ENCODE assay signal across 1 cellular context in the genomic region with DNA sequence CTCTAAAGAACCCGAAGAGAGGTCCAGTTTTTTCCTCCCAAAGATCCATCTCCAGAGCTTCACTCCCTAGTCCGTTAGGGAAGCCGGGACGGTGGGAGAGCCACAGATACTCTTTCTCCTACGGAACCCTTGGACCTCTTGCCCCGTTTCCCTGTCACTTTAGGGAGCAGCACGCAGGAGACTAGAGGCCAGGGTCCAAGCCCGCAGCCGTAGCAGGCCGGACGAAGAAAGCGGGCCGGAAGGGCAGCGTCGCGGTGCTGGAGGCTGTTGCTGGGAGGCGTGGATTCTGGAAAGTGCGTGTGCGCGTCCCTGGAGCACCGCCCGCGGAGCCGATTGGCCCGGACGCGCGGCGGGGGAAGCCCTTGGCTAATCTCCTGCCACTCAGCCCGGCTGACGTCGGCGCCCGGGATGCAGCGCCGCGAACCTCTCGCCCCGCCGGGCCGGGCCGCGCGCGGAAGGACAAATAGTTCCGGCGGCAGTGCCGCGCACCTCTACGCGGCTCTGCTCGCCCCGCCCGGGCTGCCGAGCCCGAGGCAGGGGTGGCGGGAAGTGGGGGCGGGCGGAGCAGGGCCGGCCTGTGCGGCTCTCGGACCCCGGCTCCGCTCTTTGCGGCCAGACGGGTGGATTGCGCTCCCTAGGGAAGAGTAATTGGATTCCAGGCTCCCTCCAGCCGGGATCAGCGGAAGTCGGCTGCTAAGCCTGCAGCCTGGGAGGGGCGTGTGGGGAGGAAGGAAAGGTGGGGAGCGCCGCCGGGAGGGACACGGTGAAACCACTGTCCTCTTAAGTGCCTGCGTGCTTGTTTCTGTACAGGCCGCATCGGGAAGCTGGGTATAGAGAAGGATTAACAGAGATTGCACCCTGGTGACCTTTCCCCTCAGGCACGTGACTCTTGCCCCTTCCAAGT.
A peak's percentile ranks its signal among the peaks of the same experiment; 100 is the strongest.
TF ChIP-seq lines count a peak whose summit lies in the region.

No MANE protein-coding gene starts in this region.

TF ChIP-seq in HepG2, 621 proteins besides CTCF, POLR2A, EP300 and RAD21 (continued from another document and continues in another):
- peak; percentile 73; the same call in 1 of the 2 replicates for TF ChIP-seq MTF2 (CRISPR knock-in tag; IDR thresholded peaks at IDR 0.05; ENCODE audit: borderline replicate concordance)
- TF ChIP-seq KAT8 (CRISPR knock-in tag; IDR thresholded peaks at IDR 0.05), result peak; percentile 92
- TF ChIP-seq LCORL (IDR thresholded peaks at IDR 0.05), result no peak
- TF ChIP-seq LCORL (CRISPR knock-in tag; IDR thresholded peaks at IDR 0.05), result no peak; the same call in 1 of the 2 replicates
- no peak; the same call in 1 of the 2 replicates for TF ChIP-seq ZNF264 (CRISPR knock-in tag; IDR thresholded peaks at IDR 0.05)
- TF ChIP-seq ZNF83 (CRISPR knock-in tag; IDR thresholded peaks at IDR 0.05; ENCODE audit: borderline replicate concordance), result 0 out of 2 replicates have a peak, but pooled peaks have one; percentile 49
- 0 out of 2 replicates have a peak, but pooled peaks have one; percentile 84 for TF ChIP-seq DNMT1 (CRISPR knock-in tag; IDR thresholded peaks at IDR 0.05)
- peak; percentile 83 for TF ChIP-seq RFX5 (IDR thresholded peaks at IDR 0.05; ENCODE audit: low read depth, low read length)
- peak; percentile 50; the same call in 1 of the 2 replicates for TF ChIP-seq RFX3 (CRISPR knock-in tag; IDR thresholded peaks at IDR 0.05)
- peak; percentile 71 for TF ChIP-seq PHF8 (CRISPR knock-in tag; IDR thresholded peaks at IDR 0.05)
- TF ChIP-seq, protein P1, sequence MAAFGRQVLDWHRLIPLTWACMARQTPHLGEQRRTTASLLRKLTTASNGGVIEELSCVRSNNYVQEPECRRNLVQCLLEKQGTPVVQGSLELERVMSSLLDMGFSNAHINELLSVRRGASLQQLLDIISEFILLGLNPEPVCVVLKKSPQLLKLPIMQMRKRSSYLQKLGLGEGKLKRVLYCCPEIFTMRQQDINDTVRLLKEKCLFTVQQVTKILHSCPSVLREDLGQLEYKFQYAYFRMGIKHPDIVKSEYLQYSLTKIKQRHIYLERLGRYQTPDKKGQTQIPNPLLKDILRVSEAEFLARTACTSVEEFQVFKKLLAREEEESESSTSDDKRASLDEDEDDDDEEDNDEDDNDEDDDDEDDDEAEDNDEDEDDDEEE (CRISPR knock-in tag; IDR thresholded peaks at IDR 0.05), result peak; percentile 92
- TF ChIP-seq CENPT (CRISPR knock-in tag; IDR thresholded peaks at IDR 0.05; ENCODE audit: low read depth), result peak; percentile 64; the same call in 1 of the 2 replicates
- TF ChIP-seq, protein P2, sequence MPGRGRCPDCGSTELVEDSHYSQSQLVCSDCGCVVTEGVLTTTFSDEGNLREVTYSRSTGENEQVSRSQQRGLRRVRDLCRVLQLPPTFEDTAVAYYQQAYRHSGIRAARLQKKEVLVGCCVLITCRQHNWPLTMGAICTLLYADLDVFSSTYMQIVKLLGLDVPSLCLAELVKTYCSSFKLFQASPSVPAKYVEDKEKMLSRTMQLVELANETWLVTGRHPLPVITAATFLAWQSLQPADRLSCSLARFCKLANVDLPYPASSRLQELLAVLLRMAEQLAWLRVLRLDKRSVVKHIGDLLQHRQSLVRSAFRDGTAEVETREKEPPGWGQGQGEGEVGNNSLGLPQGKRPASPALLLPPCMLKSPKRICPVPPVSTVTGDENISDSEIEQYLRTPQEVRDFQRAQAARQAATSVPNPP (CRISPR knock-in tag; IDR thresholded peaks at IDR 0.05), result peak; percentile 92; the same call in 1 of the 2 replicates
- TF ChIP-seq GZF1 (CRISPR knock-in tag; IDR thresholded peaks at IDR 0.05), result peak; percentile 34; the same call in 1 of the 2 replicates
- 0 out of 2 replicates have a peak, but pooled peaks have one; percentile 82 for TF ChIP-seq NCOA1 (CRISPR knock-in tag; IDR thresholded peaks at IDR 0.05)
- TF ChIP-seq ZC3H13 (CRISPR knock-in tag; IDR thresholded peaks at IDR 0.05), result peak; percentile 64
- TF ChIP-seq ZNF567 (CRISPR knock-in tag; IDR thresholded peaks at IDR 0.05; ENCODE audit: borderline replicate concordance), result 0 out of 2 replicates have a peak, but pooled peaks have one; percentile 92
- TF ChIP-seq, protein P3, sequence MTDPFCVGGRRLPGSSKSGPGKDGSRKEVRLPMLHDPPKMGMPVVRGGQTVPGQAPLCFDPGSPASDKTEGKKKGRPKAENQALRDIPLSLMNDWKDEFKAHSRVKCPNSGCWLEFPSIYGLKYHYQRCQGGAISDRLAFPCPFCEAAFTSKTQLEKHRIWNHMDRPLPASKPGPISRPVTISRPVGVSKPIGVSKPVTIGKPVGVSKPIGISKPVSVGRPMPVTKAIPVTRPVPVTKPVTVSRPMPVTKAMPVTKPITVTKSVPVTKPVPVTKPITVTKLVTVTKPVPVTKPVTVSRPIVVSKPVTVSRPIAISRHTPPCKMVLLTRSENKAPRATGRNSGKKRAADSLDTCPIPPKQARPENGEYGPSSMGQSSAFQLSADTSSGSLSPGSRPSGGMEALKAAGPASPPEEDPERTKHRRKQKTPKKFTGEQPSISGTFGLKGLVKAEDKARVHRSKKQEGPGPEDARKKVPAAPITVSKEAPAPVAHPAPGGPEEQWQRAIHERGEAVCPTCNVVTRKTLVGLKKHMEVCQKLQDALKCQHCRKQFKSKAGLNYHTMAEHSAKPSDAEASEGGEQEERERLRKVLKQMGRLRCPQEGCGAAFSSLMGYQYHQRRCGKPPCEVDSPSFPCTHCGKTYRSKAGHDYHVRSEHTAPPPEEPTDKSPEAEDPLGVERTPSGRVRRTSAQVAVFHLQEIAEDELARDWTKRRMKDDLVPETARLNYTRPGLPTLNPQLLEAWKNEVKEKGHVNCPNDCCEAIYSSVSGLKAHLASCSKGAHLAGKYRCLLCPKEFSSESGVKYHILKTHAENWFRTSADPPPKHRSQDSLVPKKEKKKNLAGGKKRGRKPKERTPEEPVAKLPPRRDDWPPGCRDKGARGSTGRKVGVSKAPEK (CRISPR knock-in tag; IDR thresholded peaks at IDR 0.05; ENCODE audit: borderline replicate concordance), result peak; percentile 77; the same call in 1 of the 2 replicates
- TF ChIP-seq ZNF674 (CRISPR knock-in tag; IDR thresholded peaks at IDR 0.05; ENCODE audit: low read depth), result no peak
- peak; percentile 28; the same call in 1 of the 2 replicates for TF ChIP-seq KDM5A (IDR thresholded peaks at IDR 0.05; ENCODE audit: borderline replicate concordance, low read length)
- TF ChIP-seq, protein P4, sequence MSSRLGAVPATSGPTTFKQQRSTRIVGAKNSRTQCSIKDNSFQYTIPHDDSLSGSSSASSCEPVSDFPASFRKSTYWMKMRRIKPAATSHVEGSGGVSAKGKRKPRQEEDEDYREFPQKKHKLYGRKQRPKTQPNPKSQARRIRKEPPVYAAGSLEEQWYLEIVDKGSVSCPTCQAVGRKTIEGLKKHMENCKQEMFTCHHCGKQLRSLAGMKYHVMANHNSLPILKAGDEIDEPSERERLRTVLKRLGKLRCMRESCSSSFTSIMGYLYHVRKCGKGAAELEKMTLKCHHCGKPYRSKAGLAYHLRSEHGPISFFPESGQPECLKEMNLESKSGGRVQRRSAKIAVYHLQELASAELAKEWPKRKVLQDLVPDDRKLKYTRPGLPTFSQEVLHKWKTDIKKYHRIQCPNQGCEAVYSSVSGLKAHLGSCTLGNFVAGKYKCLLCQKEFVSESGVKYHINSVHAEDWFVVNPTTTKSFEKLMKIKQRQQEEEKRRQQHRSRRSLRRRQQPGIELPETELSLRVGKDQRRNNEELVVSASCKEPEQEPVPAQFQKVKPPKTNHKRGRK (CRISPR knock-in tag; IDR thresholded peaks at IDR 0.05), result no peak
- TF ChIP-seq, protein P5, sequence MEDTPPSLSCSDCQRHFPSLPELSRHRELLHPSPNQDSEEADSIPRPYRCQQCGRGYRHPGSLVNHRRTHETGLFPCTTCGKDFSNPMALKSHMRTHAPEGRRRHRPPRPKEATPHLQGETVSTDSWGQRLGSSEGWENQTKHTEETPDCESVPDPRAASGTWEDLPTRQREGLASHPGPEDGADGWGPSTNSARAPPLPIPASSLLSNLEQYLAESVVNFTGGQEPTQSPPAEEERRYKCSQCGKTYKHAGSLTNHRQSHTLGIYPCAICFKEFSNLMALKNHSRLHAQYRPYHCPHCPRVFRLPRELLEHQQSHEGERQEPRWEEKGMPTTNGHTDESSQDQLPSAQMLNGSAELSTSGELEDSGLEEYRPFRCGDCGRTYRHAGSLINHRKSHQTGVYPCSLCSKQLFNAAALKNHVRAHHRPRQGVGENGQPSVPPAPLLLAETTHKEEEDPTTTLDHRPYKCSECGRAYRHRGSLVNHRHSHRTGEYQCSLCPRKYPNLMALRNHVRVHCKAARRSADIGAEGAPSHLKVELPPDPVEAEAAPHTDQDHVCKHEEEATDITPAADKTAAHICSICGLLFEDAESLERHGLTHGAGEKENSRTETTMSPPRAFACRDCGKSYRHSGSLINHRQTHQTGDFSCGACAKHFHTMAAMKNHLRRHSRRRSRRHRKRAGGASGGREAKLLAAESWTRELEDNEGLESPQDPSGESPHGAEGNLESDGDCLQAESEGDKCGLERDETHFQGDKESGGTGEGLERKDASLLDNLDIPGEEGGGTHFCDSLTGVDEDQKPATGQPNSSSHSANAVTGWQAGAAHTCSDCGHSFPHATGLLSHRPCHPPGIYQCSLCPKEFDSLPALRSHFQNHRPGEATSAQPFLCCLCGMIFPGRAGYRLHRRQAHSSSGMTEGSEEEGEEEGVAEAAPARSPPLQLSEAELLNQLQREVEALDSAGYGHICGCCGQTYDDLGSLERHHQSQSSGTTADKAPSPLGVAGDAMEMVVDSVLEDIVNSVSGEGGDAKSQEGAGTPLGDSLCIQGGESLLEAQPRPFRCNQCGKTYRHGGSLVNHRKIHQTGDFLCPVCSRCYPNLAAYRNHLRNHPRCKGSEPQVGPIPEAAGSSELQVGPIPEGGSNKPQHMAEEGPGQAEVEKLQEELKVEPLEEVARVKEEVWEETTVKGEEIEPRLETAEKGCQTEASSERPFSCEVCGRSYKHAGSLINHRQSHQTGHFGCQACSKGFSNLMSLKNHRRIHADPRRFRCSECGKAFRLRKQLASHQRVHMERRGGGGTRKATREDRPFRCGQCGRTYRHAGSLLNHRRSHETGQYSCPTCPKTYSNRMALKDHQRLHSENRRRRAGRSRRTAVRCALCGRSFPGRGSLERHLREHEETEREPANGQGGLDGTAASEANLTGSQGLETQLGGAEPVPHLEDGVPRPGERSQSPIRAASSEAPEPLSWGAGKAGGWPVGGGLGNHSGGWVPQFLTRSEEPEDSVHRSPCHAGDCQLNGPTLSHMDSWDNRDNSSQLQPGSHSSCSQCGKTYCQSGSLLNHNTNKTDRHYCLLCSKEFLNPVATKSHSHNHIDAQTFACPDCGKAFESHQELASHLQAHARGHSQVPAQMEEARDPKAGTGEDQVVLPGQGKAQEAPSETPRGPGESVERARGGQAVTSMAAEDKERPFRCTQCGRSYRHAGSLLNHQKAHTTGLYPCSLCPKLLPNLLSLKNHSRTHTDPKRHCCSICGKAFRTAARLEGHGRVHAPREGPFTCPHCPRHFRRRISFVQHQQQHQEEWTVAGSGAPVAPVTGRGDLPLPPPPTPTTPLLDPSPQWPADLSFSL (CRISPR knock-in tag; IDR thresholded peaks at IDR 0.05), result no peak; the same call in 1 of the 2 replicates
- TF ChIP-seq YY1 (IDR thresholded peaks at IDR 0.05; ENCODE audit: insufficient read depth, insufficient replicate concordance, low read depth, low read length), result peak; percentile 86
- TF ChIP-seq ZNF205 (CRISPR knock-in tag; IDR thresholded peaks at IDR 0.05), result peak; percentile 42; the same call in 1 of the 2 replicates
- no peak for TF ChIP-seq SUZ12 (IDR thresholded peaks at IDR 0.05; ENCODE audit: low read depth, low read length)
- TF ChIP-seq NFATC3 (CRISPR knock-in tag; IDR thresholded peaks at IDR 0.05), result no peak
- TF ChIP-seq, protein P6, sequence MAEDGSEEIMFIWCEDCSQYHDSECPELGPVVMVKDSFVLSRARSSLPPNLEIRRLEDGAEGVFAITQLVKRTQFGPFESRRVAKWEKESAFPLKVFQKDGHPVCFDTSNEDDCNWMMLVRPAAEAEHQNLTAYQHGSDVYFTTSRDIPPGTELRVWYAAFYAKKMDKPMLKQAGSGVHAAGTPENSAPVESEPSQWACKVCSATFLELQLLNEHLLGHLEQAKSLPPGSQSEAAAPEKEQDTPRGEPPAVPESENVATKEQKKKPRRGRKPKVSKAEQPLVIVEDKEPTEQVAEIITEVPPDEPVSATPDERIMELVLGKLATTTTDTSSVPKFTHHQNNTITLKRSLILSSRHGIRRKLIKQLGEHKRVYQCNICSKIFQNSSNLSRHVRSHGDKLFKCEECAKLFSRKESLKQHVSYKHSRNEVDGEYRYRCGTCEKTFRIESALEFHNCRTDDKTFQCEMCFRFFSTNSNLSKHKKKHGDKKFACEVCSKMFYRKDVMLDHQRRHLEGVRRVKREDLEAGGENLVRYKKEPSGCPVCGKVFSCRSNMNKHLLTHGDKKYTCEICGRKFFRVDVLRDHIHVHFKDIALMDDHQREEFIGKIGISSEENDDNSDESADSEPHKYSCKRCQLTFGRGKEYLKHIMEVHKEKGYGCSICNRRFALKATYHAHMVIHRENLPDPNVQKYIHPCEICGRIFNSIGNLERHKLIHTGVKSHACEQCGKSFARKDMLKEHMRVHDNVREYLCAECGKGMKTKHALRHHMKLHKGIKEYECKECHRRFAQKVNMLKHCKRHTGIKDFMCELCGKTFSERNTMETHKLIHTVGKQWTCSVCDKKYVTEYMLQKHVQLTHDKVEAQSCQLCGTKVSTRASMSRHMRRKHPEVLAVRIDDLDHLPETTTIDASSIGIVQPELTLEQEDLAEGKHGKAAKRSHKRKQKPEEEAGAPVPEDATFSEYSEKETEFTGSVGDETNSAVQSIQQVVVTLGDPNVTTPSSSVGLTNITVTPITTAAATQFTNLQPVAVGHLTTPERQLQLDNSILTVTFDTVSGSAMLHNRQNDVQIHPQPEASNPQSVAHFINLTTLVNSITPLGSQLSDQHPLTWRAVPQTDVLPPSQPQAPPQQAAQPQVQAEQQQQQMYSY (CRISPR knock-in tag; IDR thresholded peaks at IDR 0.05), result peak; percentile 31
- no peak for TF ChIP-seq SIN3B (IDR thresholded peaks at IDR 0.05; ENCODE audit: low read length)
- TF ChIP-seq ZNF614 (CRISPR knock-in tag; IDR thresholded peaks at IDR 0.05; ENCODE audit: borderline replicate concordance), result peak; percentile 53; the same call in 1 of the 2 replicates
- TF ChIP-seq, protein P7, sequence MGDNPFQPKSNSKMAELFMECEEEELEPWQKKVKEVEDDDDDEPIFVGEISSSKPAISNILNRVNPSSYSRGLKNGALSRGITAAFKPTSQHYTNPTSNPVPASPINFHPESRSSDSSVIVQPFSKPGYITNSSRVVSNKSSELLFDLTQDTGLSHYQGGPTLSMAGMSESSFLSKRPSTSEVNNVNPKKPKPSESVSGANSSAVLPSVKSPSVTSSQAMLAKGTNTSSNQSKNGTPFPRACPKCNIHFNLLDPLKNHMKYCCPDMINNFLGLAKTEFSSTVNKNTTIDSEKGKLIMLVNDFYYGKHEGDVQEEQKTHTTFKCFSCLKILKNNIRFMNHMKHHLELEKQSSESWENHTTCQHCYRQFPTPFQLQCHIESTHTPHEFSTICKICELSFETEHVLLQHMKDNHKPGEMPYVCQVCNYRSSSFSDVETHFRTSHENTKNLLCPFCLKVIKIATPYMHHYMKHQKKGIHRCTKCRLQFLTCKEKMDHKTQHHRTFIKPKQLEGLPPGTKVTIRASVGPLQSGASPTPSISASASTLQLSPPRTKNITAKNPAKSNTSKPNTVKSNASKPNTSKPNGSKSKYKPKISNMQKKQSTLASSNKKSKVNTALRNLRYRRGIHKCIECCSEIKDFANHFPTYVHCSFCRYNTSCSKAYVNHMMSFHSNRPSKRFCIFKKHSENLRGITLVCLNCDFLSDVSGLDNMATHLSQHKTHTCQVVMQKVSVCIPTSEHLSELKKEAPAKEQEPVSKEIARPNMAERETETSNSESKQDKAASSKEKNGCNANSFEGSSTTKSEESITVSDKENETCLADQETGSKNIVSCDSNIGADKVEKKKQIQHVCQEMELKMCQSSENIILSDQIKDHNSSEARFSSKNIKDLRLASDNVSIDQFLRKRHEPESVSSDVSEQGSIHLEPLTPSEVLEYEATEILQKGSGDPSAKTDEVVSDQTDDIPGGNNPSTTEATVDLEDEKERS (CRISPR knock-in tag; IDR thresholded peaks at IDR 0.05), result peak; percentile 67; the same call in 1 of the 2 replicates
- no peak for TF ChIP-seq KAT2B (IDR thresholded peaks at IDR 0.05; ENCODE audit: borderline replicate concordance, low read depth, low read length)
- peak; percentile 1; the same call in 1 of the 2 replicates for TF ChIP-seq ZMYM2 (CRISPR knock-in tag; IDR thresholded peaks at IDR 0.05)
- no peak for TF ChIP-seq ZNF672 (CRISPR knock-in tag; IDR thresholded peaks at IDR 0.05)
